Comparison of ENCODE assay signal across 12 cellular contexts in the genomic region with DNA sequence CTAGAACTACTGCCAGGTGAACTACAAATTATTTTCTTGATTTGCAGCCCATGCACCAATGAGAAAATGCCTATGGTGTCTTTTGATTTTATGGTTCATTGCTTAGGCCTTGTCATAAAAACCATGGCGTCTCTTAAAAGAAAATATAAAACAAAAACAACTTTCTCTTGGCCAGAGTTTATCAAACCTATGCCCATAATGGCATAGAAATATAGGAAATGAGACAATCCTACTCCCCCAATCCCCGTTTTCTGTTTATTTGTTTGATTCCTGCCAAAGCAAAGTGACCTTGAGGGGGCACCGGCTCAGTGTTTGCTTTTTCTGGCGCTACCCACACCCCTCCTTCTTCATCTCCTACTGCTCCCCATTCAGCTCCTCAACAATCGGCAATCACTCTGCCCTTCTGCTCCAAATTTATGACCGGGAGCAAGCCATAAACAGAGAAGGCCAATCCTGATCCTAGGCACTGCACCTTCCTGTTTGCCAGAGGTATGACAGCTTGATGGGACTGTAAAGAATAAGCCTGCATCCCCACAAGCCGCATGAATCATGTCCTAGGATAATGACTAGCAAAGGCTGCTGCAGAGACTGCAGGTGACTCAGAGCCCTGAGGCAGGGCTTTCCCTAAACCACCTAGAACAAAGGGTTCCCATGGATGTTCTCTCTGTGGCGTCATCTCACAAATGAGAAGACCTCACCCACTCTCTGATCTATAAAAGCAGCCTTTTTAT.
DNase-seq lines count a peak whose midpoint lies in the region; ATAC-seq and TF ChIP-seq lines count a peak whose summit lies in the region.
"Had no signal": no experiment of that assay in that cellular context is flagged by ENCODE, and none has a peak within 500 bp of the region (broad histone marks: within the 10 kb centered on the region; RNA-seq: fewer than 3 reads in every experiment).

No MANE protein-coding gene starts in this region.

- no peaks in the 10 kb centered on the region for H3K36me3 Mint-ChIP-seq in endodermal cell (ENCODE audit: low read depth)

- DNase-seq in EL (peak; percentile 97), NCI-H226 (peak; percentile 90), endodermal cell (peak; percentile 59), nucleus accumbens (lab: John Stamatoyannopoulos, UW) (peak in 39 of 56 donors; percentile 1 to 81 (median 38))
- DNase-seq in stimulated activated naive CD4-positive, alpha-beta T cell (lab: John Stamatoyannopoulos, UW): no peak
- DNase-seq: activated T-cell treated with anti-CD3 and anti-CD28 coated beads, Interleukin-2, amount 50 U/mL, for 4 hours; SHP77; stimulated activated naive CD4-positive, alpha-beta T cell treated with Interleukin-2 at 50 U/mL for 16 hours had no signal

- H3K27ac Mint-ChIP-seq in endodermal cell: no peak overlapping the region

- H3K9me3 Mint-ChIP-seq in endodermal cell: peaks cover 12% of the 10 kb centered on the region

- H3K4me1 Mint-ChIP-seq in endodermal cell: peaks cover 3% of the 10 kb centered on the region

- H3K27me3 ChIP-seq in endodermal cell (ENCODE audit: control insufficient read depth, insufficient read depth, low read length, poor library complexity, severe bottlenecking): no peaks in the 10 kb centered on the region
- H3K27me3 ChIP-seq: neutrophil had no signal

- H3K27me3 Mint-ChIP-seq in endodermal cell (ENCODE audit: insufficient read depth): no peaks in the 10 kb centered on the region

- H3K36me3 ChIP-seq in endodermal cell (ENCODE audit: control insufficient read depth, insufficient read depth, low read length): no peaks in the 10 kb centered on the region
- H3K36me3 ChIP-seq: neutrophil had no signal

- H3K4me3 ChIP-seq in endodermal cell (ENCODE audit: low read length): no peak overlapping the region

- 86 to 88% methylated on average over 4 to 8 of the region's 8 CpGs for WGBS in endodermal cell (ENCODE audit: insufficient coverage in 1 of 2, insufficient read length in 1 of 2), 2 experiments

- H3K9ac ChIP-seq in endodermal cell (ENCODE audit: extremely low read depth, low read length, poor library complexity, severe bottlenecking): no peak overlapping the region

- H3K4me1 ChIP-seq in endodermal cell (ENCODE audit: control insufficient read depth, insufficient read depth, low read length): no peaks in the 10 kb centered on the region

- ATAC-seq in HG03280 (IDR thresholded peaks at IDR 0.05; ENCODE audit: unreplicated experiment): no peak
- ATAC-seq in HG03432 (IDR thresholded peaks at IDR 0.05; ENCODE audit: unreplicated experiment): no peak
- no peak for ATAC-seq in GM19467 (IDR thresholded peaks at IDR 0.05; ENCODE audit: unreplicated experiment)
- ATAC-seq: activated T-cell treated with anti-CD3 and anti-CD28 coated beads, Interleukin-2, amount 50 U/mL, for 4 hours had no signal

- TF ChIP-seq CTCF in endodermal cell (conservative IDR thresholded peaks at IDR 0.05): no peak

- no peak overlapping the region for H3K4me3 Mint-ChIP-seq in endodermal cell
- H3K4me3 Mint-ChIP-seq: activated T-cell treated with anti-CD3 and anti-CD28 coated beads, Interleukin-2, amount 50 U/mL, for 4 hours had no signal

- no peak overlapping the region for H3K27ac ChIP-seq in endodermal cell (ENCODE audit: low read depth, low read length)
- H3K27ac ChIP-seq: neutrophil had no signal

- peaks cover 13% of the 10 kb centered on the region for H3K9me3 ChIP-seq in endodermal cell (ENCODE audit: control insufficient read depth, low read length)
- H3K9me3 ChIP-seq: neutrophil had no signal

Comparison
In these comparisons a context has a peak if more than half of its experiments do, and no peak if none do; other contexts are left out.
1. DNase-seq: peak in EL (single experiment), NCI-H226 (single experiment), endodermal cell (single experiment) and nucleus accumbens (39 of 56); none in stimulated activated naive CD4-positive, alpha-beta T cell (0 of 6).